ENCODE assay signal across 8 cellular contexts in genomic region chr12:122887817-122888212, GRCh38. TPM values are rescaled to one million over a fixed set of nuclear protein-coding genes. Genes with fewer than 3 reads are reported as not detected.
DNase-seq lines count a peak whose midpoint lies in the region; ATAC-seq and TF ChIP-seq lines count a peak whose summit lies in the region.

No MANE protein-coding gene starts in this region.

- H3K4me1 ChIP-seq in heart left ventricle (peaks cover 11 to 95% (median 80%) of the 10 kb centered on the region in 12 donors), foreskin keratinocyte (peaks cover 58% of the 10 kb centered on the region), upper lobe of left lung (peaks cover 64 to 94% (median 85%) of the 10 kb centered on the region in 4 donors)

- TF ChIP-seq POLR2A in heart left ventricle (IDR thresholded peaks at IDR 0.05) (no peak), NB4 (IDR thresholded peaks at IDR 0.05; ENCODE audit: extremely low read depth, insufficient read length) (no peak), upper lobe of left lung (IDR thresholded peaks at IDR 0.05) (no peak)

- H3K4me3 ChIP-seq in heart left ventricle: peak overlapping the region in 7 of 12 donors; percentile 7 to 43 (median 24)
- peak overlapping the region; percentile 59 for H3K4me3 ChIP-seq in NB4 (ENCODE audit: low read depth, low read length)
- H3K4me3 ChIP-seq in upper lobe of left lung: peak overlapping the region in 2 of 4 donors; percentile 25 to 31

- H3K9me3 ChIP-seq in heart left ventricle (no peaks in the 10 kb centered on the region), upper lobe of left lung (no peaks in the 10 kb centered on the region)

- TF ChIP-seq CTCF in heart left ventricle (IDR thresholded peaks at IDR 0.05) (no peak), NB4 (IDR thresholded peaks at IDR 0.05; ENCODE audit: low read depth, low read length) (no peak), foreskin keratinocyte (conservative IDR thresholded peaks at IDR 0.05) (no peak), upper lobe of left lung (IDR thresholded peaks at IDR 0.05) (no peak)

- H3K27me3 ChIP-seq in heart left ventricle (no peaks in the 10 kb centered on the region), foreskin keratinocyte (no peaks in the 10 kb centered on the region), upper lobe of left lung (no peaks in the 10 kb centered on the region)

- H3K36me3 ChIP-seq in heart left ventricle (no peaks in the 10 kb centered on the region), upper lobe of left lung (no peaks in the 10 kb centered on the region)

- TF ChIP-seq EP300 in upper lobe of left lung (IDR thresholded peaks at IDR 0.05): no peak

- WGBS in heart left ventricle, 4 donors: 70 to 75% (median 72%) methylated on average over 5 of the region's 5 CpGs
- 55 to 56% methylated on average over 5 of the region's 5 CpGs for WGBS in upper lobe of left lung, 2 donors

- no peak for ATAC-seq in heart left ventricle
- ATAC-seq in left cardiac atrium: no peak
- no peak for ATAC-seq in foreskin keratinocyte
- no peak for ATAC-seq in upper lobe of left lung (ENCODE audit: low FRiP score in 2 of 2)

- peak overlapping the region; percentile 63 to 90 (median 79) for H3K27ac ChIP-seq in heart left ventricle
- H3K27ac ChIP-seq in foreskin keratinocyte: peak overlapping the region; percentile 99
- H3K27ac ChIP-seq in upper lobe of left lung: peak overlapping the region; percentile 94 to 98 (median 96)

- intact Hi-C loops in heart left ventricle (cut with DNase I) (loop anchor here in 1 of 10 donors (2.0 kb wide), 1 partner anchor 15 kb away; no protein-coding TSS in a partner anchor), left cardiac atrium (cut with DNase I) (no loop called here)

- DNase-seq in heart left ventricle: no peak
- DNase-seq in left cardiac atrium: no peak
- no peak for DNase-seq in NB4 (ENCODE audit: low read depth)
- no peak for DNase-seq in foreskin keratinocyte
- DNase-seq in upper lobe of left lung: no peak
- DNase-seq in DMS79 treated with DMSO at 0.1 percent for 48 hours (lab: John Stamatoyannopoulos, UW): no peak
- DNase-seq in EL: no peak
- no peak for DNase-seq in NCI-H1105 treated with DMSO at 0.1 percent for 48 hours (lab: John Stamatoyannopoulos, UW)

RNA-seq across cellular contexts. Expression of gene VPS37B, which starts 8.1 kb away (rescaled TPM):
- total RNA-seq in heart left ventricle (10 to 100 TPM; 14.5 to 51.2 (median 22.7) TPM), left cardiac atrium (10 to 100 TPM; 20.5 to 22.7 TPM), foreskin keratinocyte (49.3 and 59.0 TPM in 2 replicates), upper lobe of left lung (10 to 100 TPM; 41.2 to 93.2 (median 64.0) TPM)
- polyA plus RNA-seq in heart left ventricle (10 to 100 TPM; 17.4 to 21.7 TPM), foreskin keratinocyte (47.0 and 56.0 TPM in 2 replicates)

RNA-seq across cellular contexts. Expression of gene HIP1R, which starts 52.6 kb away (rescaled TPM):
- total RNA-seq in heart left ventricle: 10 to 100 TPM; 14.9 to 49.5 (median 19.6) TPM
- polyA plus RNA-seq in heart left ventricle: 10 to 100 TPM; 19.1 to 31.4 TPM
- 10 to 100 TPM; 24.9 to 38.9 TPM for total RNA-seq in left cardiac atrium
- 35.0 and 35.9 TPM in 2 replicates for total RNA-seq in foreskin keratinocyte
- 19.7 and 20.6 TPM in 2 replicates for polyA plus RNA-seq in foreskin keratinocyte
- 100 to 1,000 TPM in 1 of 6 donors, 10 to 100 TPM in 5; 34.2 to 137 (median 46.9) TPM for total RNA-seq in upper lobe of left lung
